In genomic region chr1:77605246-77606026, GRCh38 we compare ENCODE assay signal across 8 cellular contexts.
A peak's percentile ranks its signal among the peaks of the same experiment; 100 is the strongest.
DNase-seq lines count a peak whose midpoint lies in the region; ATAC-seq and TF ChIP-seq lines count a peak whose summit lies in the region.

No MANE protein-coding gene starts in this region.

- peaks cover 36 to 44% (median 39%) of the 10 kb centered on the region in 3 donors for H3K36me3 Mint-ChIP-seq in immature natural killer cell

- ATAC-seq in gastrocnemius medialis (peak; percentile 36 to 39), GM18505 (IDR thresholded peaks at IDR 0.05; ENCODE audit: unreplicated experiment) (no peak)

- H3K27ac Mint-ChIP-seq in immature natural killer cell = peak overlapping the region in 1 of 6 donors; percentile 32

- no peak overlapping the region for H3K27ac ChIP-seq in HEK293 (ENCODE audit: extremely low read depth, low read depth, low read length)
- H3K27ac ChIP-seq in SJCRH30 = no peak overlapping the region
- H3K27ac ChIP-seq in gastrocnemius medialis = peak overlapping the region in 1 of 4 donors; percentile 14

- TF ChIP-seq POLR2A in gastrocnemius medialis (IDR thresholded peaks at IDR 0.05) = no peak
- no peak for TF ChIP-seq POLR2A in GM18505 (IDR thresholded peaks at IDR 0.05; ENCODE audit: borderline replicate concordance, extremely low read depth, insufficient read depth, insufficient read length)

- H3K4me3 ChIP-seq in HEK293 (ENCODE audit: low read depth, low read length) (no peak overlapping the region), SJCRH30 (no peak overlapping the region), fibroblast of villous mesenchyme (ENCODE audit: low read depth, low read length) (no peak overlapping the region), gastrocnemius medialis (no peak overlapping the region)

- peaks cover 12 to 26% (median 21%) of the 10 kb centered on the region in 6 donors for H3K9me3 Mint-ChIP-seq in immature natural killer cell

- H3K9me3 ChIP-seq in HEK293 (ENCODE audit: control insufficient read depth, insufficient read depth, low read depth, low read length) (no peaks in the 10 kb centered on the region), SJCRH30 (replicated peaks) (peaks cover 9% of the 10 kb centered on the region; the same call in 1 of the 2 replicates), gastrocnemius medialis (peaks cover 0 to 6% (median 3%) of the 10 kb centered on the region in 3 donors)

- H3K27me3 Mint-ChIP-seq in immature natural killer cell (ENCODE audit: low read depth in 3 of 3) = peaks cover 0 to 2% (median 0%) of the 10 kb centered on the region in 3 donors

- H3K36me3 ChIP-seq in HEK293 (ENCODE audit: control insufficient read depth in 2 of 2, insufficient read depth in 1 of 2, low read length in 2 of 2) (no peaks in the 10 kb centered on the region), SJCRH30 (peaks cover 17% of the 10 kb centered on the region), gastrocnemius medialis (peaks cover 0 to 12% of the 10 kb centered on the region in 2 donors)

- no peak for TF ChIP-seq CTCF in HEK293 (tag by site-specific recombination; IDR thresholded peaks at IDR 0.05)
- no peak for TF ChIP-seq CTCF in fibroblast of villous mesenchyme (IDR thresholded peaks at IDR 0.05; ENCODE audit: insufficient read depth, low read depth, low read length)
- no peak for TF ChIP-seq CTCF in gastrocnemius medialis (IDR thresholded peaks at IDR 0.05 in 4 of 5, conservative IDR thresholded peaks at IDR 0.05 in 1 of 5)

- H3K27me3 ChIP-seq in SJCRH30 = no peaks in the 10 kb centered on the region
- no peaks in the 10 kb centered on the region for H3K27me3 ChIP-seq in gastrocnemius medialis

- peak; percentile 15 to 22 for DNase-seq in SJCRH30
- DNase-seq in fibroblast of villous mesenchyme (ENCODE audit: low read depth) = peak; percentile 74
- DNase-seq in gastrocnemius medialis = peak; percentile 58 to 64
- DNase-seq in immature natural killer cell = no peak
- no peak for DNase-seq in activated CD4-positive, alpha-beta T cell treated with anti-CD3 and anti-CD28 coated beads, Interleukin-2, amount 50 U/mL, for 48 hours
- no peak for DNase-seq in NCI-H1694 treated with DMSO at 0.1 percent for 48 hours (lab: John Stamatoyannopoulos, UW)

- H3K4me1 Mint-ChIP-seq in immature natural killer cell = peaks cover 22 to 56% of the 10 kb centered on the region in 2 donors

- intact Hi-C loops in gastrocnemius medialis (cut with DNase I; ENCODE audit: low total_unique reads) = no loop called here

- no peak overlapping the region for H3K4me3 Mint-ChIP-seq in immature natural killer cell

- CTCF ChIA-PET in HEK293 (lab: Yijun Ruan, JAX) = no interaction called here

- in situ Hi-C loops in gastrocnemius medialis (cut with MboI; ENCODE audit: low sequenced_read_pairs in 4 of 4) = no loop called here

- H3K4me1 ChIP-seq in HEK293 (ENCODE audit: control insufficient read depth, insufficient read depth, low read length) (peaks cover 3% of the 10 kb centered on the region), SJCRH30 (no peaks in the 10 kb centered on the region; the same call in 1 of the 2 replicates), gastrocnemius medialis (peaks cover 4 to 6% of the 10 kb centered on the region in 2 donors)

- POLR2A ChIA-PET in HEK293 (lab: Yijun Ruan, JAX) = no interaction called here

TF ChIP-seq in HEK293, 187 proteins besides CTCF, POLR2A, EP300 and RAD21 (continues in another document):
- TF ChIP-seq ZIC2 (tag by site-specific recombination; IDR thresholded peaks at IDR 0.05) (peak; percentile 83), RBAK (tag by site-specific recombination; IDR thresholded peaks at IDR 0.05) (no peak), ZBTB48 (tag by site-specific recombination; IDR thresholded peaks at IDR 0.05) (peak; percentile 93), ZNF366 (tag by site-specific recombination; conservative IDR thresholded peaks at IDR 0.05) (peak; percentile 51; the same call in 1 of the 2 replicates), HOXA7 (CRISPR knock-in tag; IDR thresholded peaks at IDR 0.05; ENCODE audit: borderline replicate concordance) (no peak), ZNF596 (tag by site-specific recombination; IDR thresholded peaks at IDR 0.05) (no peak), GLIS1 (tag by site-specific recombination; IDR thresholded peaks at IDR 0.05) (peak; percentile 72), ZNF664 (tag by site-specific recombination; IDR thresholded peaks at IDR 0.05) (peak; percentile 69; the same call in 1 of the 2 replicates), HIC1 (tag by site-specific recombination; IDR thresholded peaks at IDR 0.05) (no peak), ZBTB44 (tag by site-specific recombination; IDR thresholded peaks at IDR 0.05) (peak; percentile 51; the same call in 1 of the 2 replicates), ZNF18 (tag by site-specific recombination; IDR thresholded peaks at IDR 0.05) (0 out of 2 replicates have a peak, but pooled peaks have one; percentile 33), MZF1 (tag by site-specific recombination; IDR thresholded peaks at IDR 0.05; ENCODE audit: borderline replicate concordance) (0 out of 2 replicates have a peak, but pooled peaks have one; percentile 47), PATZ1 (tag by site-specific recombination; IDR thresholded peaks at IDR 0.05) (peak; percentile 57), KLF17 (tag by site-specific recombination; IDR thresholded peaks at IDR 0.05) (peak; percentile 36; the same call in 1 of the 2 replicates), ZSCAN16 (tag by site-specific recombination; IDR thresholded peaks at IDR 0.05) (peak; percentile 79), KLF1 (tag by site-specific recombination; IDR thresholded peaks at IDR 0.05) (peak; percentile 74), SCRT2 (tag by site-specific recombination; IDR thresholded peaks at IDR 0.05) (no peak)

Comparison
In these comparisons a context has a peak if more than half of its experiments do, and no peak if none do; other contexts are left out.
1. DNase-seq: peak in SJCRH30 (2 of 2), fibroblast of villous mesenchyme (single experiment) and gastrocnemius medialis (2 of 2); none in immature natural killer cell (0 of 3), activated CD4-positive, alpha-beta T cell treated with anti-CD3 and anti-CD28 coated beads, Interleukin-2, amount 50 U/mL, for 48 hours (0 of 2) and NCI-H1694 treated with DMSO at 0.1 percent for 48 hours (single experiment).